Comparison of ENCODE assay signal across 8 cellular contexts in genomic region chr12:64825143-64826011, GRCh38. TPM values are rescaled to one million over a fixed set of nuclear protein-coding genes. Genes with fewer than 3 reads are reported as not detected.
DNase-seq lines count a peak whose midpoint lies in the region; ATAC-seq, FAIRE-seq and TF ChIP-seq lines count a peak whose summit lies in the region.

No MANE protein-coding gene starts in this region.

- FAIRE-seq in kidney (lab: Jason Lieb, UNC) = no peak

- H3K9me3 ChIP-seq in ascending aorta (peaks cover 0 to 4% of the 10 kb centered on the region in 2 donors), muscle layer of colon (ENCODE audit: low read length) (peaks cover 5% of the 10 kb centered on the region), kidney (ENCODE audit: control insufficient read depth in 1 of 2, low read length in 2 of 2) (peaks cover 0 to 5% of the 10 kb centered on the region in 2 donors)

- H3K27me3 ChIP-seq in ascending aorta (peaks cover 18% of the 10 kb centered on the region), muscle layer of colon (ENCODE audit: control insufficient read depth in 1 of 2, insufficient read depth in 2 of 2, low read length in 2 of 2) (peaks cover 37 to 40% of the 10 kb centered on the region in 2 donors)

- peak; percentile 18 for ATAC-seq in GM21515 (IDR thresholded peaks at IDR 0.05; ENCODE audit: unreplicated experiment)
- no peak for ATAC-seq in HG02852 (IDR thresholded peaks at IDR 0.05; ENCODE audit: unreplicated experiment)
- ATAC-seq in GM21825 (IDR thresholded peaks at IDR 0.05; ENCODE audit: unreplicated experiment) = no peak

- TF ChIP-seq CTCF in ascending aorta (IDR thresholded peaks at IDR 0.05) = no peak
- TF ChIP-seq CTCF in kidney (IDR thresholded peaks at IDR 0.05; ENCODE audit: borderline replicate concordance, extremely low read depth, insufficient read depth) = no peak

- H3K4me3 ChIP-seq in ascending aorta (peak overlapping the region; percentile 53 to 68), muscle layer of colon (ENCODE audit: low read depth in 1 of 2, low read length in 2 of 2) (peak overlapping the region; percentile 49), kidney (ENCODE audit: low read length in 2 of 2) (peak overlapping the region in 1 of 2 donors; percentile 47)

- H3K9ac ChIP-seq in muscle layer of colon (ENCODE audit: low read length) = no peak overlapping the region
- no peak overlapping the region for H3K9ac ChIP-seq in kidney (ENCODE audit: low read length in 2 of 2)

- H3K27ac ChIP-seq in ascending aorta (no peak overlapping the region), muscle layer of colon (ENCODE audit: low read depth, low read length) (no peak overlapping the region), kidney (ENCODE audit: low read depth in 2 of 2, low read length in 2 of 2) (no peak overlapping the region)

- H3K4me1 ChIP-seq in ascending aorta (peaks cover 14 to 17% of the 10 kb centered on the region in 2 donors), muscle layer of colon (ENCODE audit: insufficient read depth, low read length) (peaks cover 19% of the 10 kb centered on the region), kidney (ENCODE audit: control insufficient read depth in 1 of 2, insufficient read depth in 1 of 2, low read depth in 1 of 2, low read length in 2 of 2) (peaks cover 6% of the 10 kb centered on the region in 2 donors)

- H3K36me3 ChIP-seq in ascending aorta (no peaks in the 10 kb centered on the region), muscle layer of colon (ENCODE audit: insufficient read depth, low read length) (no peaks in the 10 kb centered on the region), kidney (ENCODE audit: control insufficient read depth in 1 of 2, insufficient read depth in 2 of 2, low read length in 2 of 2) (no peaks in the 10 kb centered on the region)

- DNase-seq in NCI-H187 treated with DMSO at 0.1 percent for 48 hours (lab: John Stamatoyannopoulos, UW) (peak; percentile 66), ascending aorta (ENCODE audit: low spot score in 2 of 2) (no peak), kidney (no peak), hepatic stellate cell (ENCODE audit: low spot score) (no peak)

- intact Hi-C loops in ascending aorta (cut with DNase I) = no loop called here
- intact Hi-C loops in kidney (cut with DNase I) = no loop called here

RNA-seq across cellular contexts. Expression of gene TBC1D30, which starts 0.9 kb away (rescaled TPM):
- total RNA-seq in ascending aorta = 53.0 TPM
- total RNA-seq in kidney = 8.7 TPM
- 4.2 TPM for polyA plus RNA-seq in kidney (ENCODE audit: insufficient read depth, low read depth, low replicate concordance)
